19 cellular contexts compared by ENCODE assay signal in genomic region chr1:197141556-197141955, GRCh38. TPM values are rescaled to one million over a fixed set of nuclear protein-coding genes. Genes with fewer than 3 reads are reported as not detected.
DNase-seq lines count a peak whose midpoint lies in the region; ATAC-seq and TF ChIP-seq lines count a peak whose summit lies in the region.
"Had no signal": no experiment of that assay in that cellular context is flagged by ENCODE, and none has a peak within 500 bp of the region (broad histone marks: within the 10 kb centered on the region; RNA-seq: fewer than 3 reads in every experiment).

No MANE protein-coding gene starts in this region.

- TF ChIP-seq CTCF in DND-41 (IDR thresholded peaks at IDR 0.05; ENCODE audit: borderline replicate concordance, extremely low read depth, low read length, poor library complexity, severe bottlenecking) = no peak
- TF ChIP-seq CTCF in fibroblast of lung (conservative IDR thresholded peaks at IDR 0.05 in 1 of 2, IDR thresholded peaks at IDR 0.05 in 1 of 2; ENCODE audit: low read depth in 1 of 2, low read length in 2 of 2) = no peak

- H3K27ac ChIP-seq in DND-41 (ENCODE audit: low read length) (peak overlapping the region; percentile 30; the same call in 1 of the 2 replicates), fibroblast of lung (ENCODE audit: insufficient read depth, low read length) (no peak overlapping the region)
- H3K27ac ChIP-seq: dorsolateral prefrontal cortex, SJCRH30, tibial nerve had no signal

- peak overlapping the region; percentile 55 for H3K27ac Mint-ChIP-seq in T-helper 1 cell treated with Interleukin-12 subunit alpha and Interleukin-12 subunit beta and Interleukin-4 antibody, amounts not matched to agents 30 μg/mL and 1 μg/mL, for 36 hours
- H3K27ac Mint-ChIP-seq: activated T-cell treated with anti-CD3 and anti-CD28 coated beads, Interleukin-2, amount 50 U/mL, for 72 hours; stimulated activated naive B cell treated with anti-CD40 and anti-IgM and Interleukin-4, amounts not matched to agents 10 μg/mL and 1 μg/mL and 100 μg/mL, for 72 hours had no signal

- H2AFZ ChIP-seq in DND-41 (ENCODE audit: low read depth, low read length) (no peak overlapping the region), fibroblast of lung (ENCODE audit: low read length) (peak overlapping the region; percentile 81)

- H3K27me3 ChIP-seq in DND-41 (ENCODE audit: insufficient read depth, low read length, poor library complexity) (no peaks in the 10 kb centered on the region), fibroblast of lung (ENCODE audit: control insufficient read depth, insufficient read depth, low read length) (no peaks in the 10 kb centered on the region)
- H3K27me3 ChIP-seq: SJCRH30 had no signal

- H3K4me1 ChIP-seq in DND-41 (ENCODE audit: insufficient read depth, low read length) = peaks cover 59% of the 10 kb centered on the region
- peaks cover 6% of the 10 kb centered on the region for H3K4me1 ChIP-seq in fibroblast of lung (ENCODE audit: control insufficient read depth, extremely low read depth, insufficient read depth, low read length)
- H3K4me1 ChIP-seq: SJCRH30 had no signal

- DNase-seq in T-helper 1 cell (no peak), DND-41 (no peak), OCI-M1 (lab: John Stamatoyannopoulos, UW) (peak; percentile 41), fibroblast of lung (ENCODE audit: low read depth in 2 of 2) (peak in 1 of 2 donors; percentile 17), GOT3 (lab: John Stamatoyannopoulos, UW) (no peak)
- DNase-seq: activated CD4-positive, alpha-beta T cell treated with anti-CD3 and anti-CD28 coated beads, Interleukin-2, amount 50 U/mL, for 1 hour; activated T-cell treated with anti-CD3 and anti-CD28 coated beads, Interleukin-2, amount 50 U/mL, for 72 hours; dorsolateral prefrontal cortex; left ventricle myocardium superior; NCI-H187; nucleus accumbens; right cardiac atrium; SJCRH30; stimulated activated naive B cell treated with anti-CD40 and anti-IgM and Interleukin-4, amounts not matched to agents 10 μg/mL and 1 μg/mL and 100 μg/mL, for 72 hours had no signal

- peak overlapping the region; percentile 63 for H3K4me3 Mint-ChIP-seq in T-helper 1 cell treated with Interleukin-12 subunit alpha and Interleukin-12 subunit beta and Interleukin-4 antibody, amounts not matched to agents 30 μg/mL and 1 μg/mL, for 36 hours
- H3K4me3 Mint-ChIP-seq: stimulated activated naive B cell treated with anti-CD40 and anti-IgM and Interleukin-4, amounts not matched to agents 10 μg/mL and 1 μg/mL and 100 μg/mL, for 72 hours had no signal

- peak overlapping the region; percentile 9 to 48; a peak in 3 of 4 replicates for H3K4me3 ChIP-seq in DND-41 (ENCODE audit: low read depth in 1 of 2, low read length in 2 of 2)
- H3K4me3 ChIP-seq in fibroblast of lung (replicated peaks in 1 of 4; ENCODE audit: control extremely low read depth in 1 of 4, insufficient read depth in 1 of 4, low read depth in 3 of 4, low read length in 4 of 4) = no peak overlapping the region
- H3K4me3 ChIP-seq: dorsolateral prefrontal cortex, SJCRH30, tibial nerve had no signal

- no peaks in the 10 kb centered on the region for H3K9me3 Mint-ChIP-seq in T-helper 1 cell treated with Interleukin-12 subunit alpha and Interleukin-12 subunit beta and Interleukin-4 antibody, amounts not matched to agents 30 μg/mL and 1 μg/mL, for 36 hours
- H3K9me3 Mint-ChIP-seq: activated T-cell treated with anti-CD3 and anti-CD28 coated beads, Interleukin-2, amount 50 U/mL, for 72 hours; stimulated activated naive B cell treated with anti-CD40 and anti-IgM and Interleukin-4, amounts not matched to agents 10 μg/mL and 1 μg/mL and 100 μg/mL, for 72 hours had no signal

- H3K27me3 Mint-ChIP-seq in T-helper 1 cell treated with Interleukin-12 subunit alpha and Interleukin-12 subunit beta and Interleukin-4 antibody, amounts not matched to agents 30 μg/mL and 1 μg/mL, for 36 hours (ENCODE audit: low read depth) = no peaks in the 10 kb centered on the region
- H3K27me3 Mint-ChIP-seq: stimulated activated naive B cell treated with anti-CD40 and anti-IgM and Interleukin-4, amounts not matched to agents 10 μg/mL and 1 μg/mL and 100 μg/mL, for 72 hours had no signal

- H3K79me2 ChIP-seq in DND-41 (ENCODE audit: insufficient read depth, low read length) (peaks cover 94% of the 10 kb centered on the region), fibroblast of lung (ENCODE audit: control insufficient read depth, insufficient read depth, low read length) (peaks cover 75% of the 10 kb centered on the region)

- H3K4me1 Mint-ChIP-seq in T-helper 1 cell treated with Interleukin-12 subunit alpha and Interleukin-12 subunit beta and Interleukin-4 antibody, amounts not matched to agents 30 μg/mL and 1 μg/mL, for 36 hours (ENCODE audit: low read depth) = peaks cover 45% of the 10 kb centered on the region

- ATAC-seq in DND-41 (ENCODE audit: insufficient read depth, low read depth) (no peak), GM21528 (IDR thresholded peaks at IDR 0.05; ENCODE audit: low FRiP score, unreplicated experiment) (no peak), HG03432 (IDR thresholded peaks at IDR 0.05; ENCODE audit: unreplicated experiment) (no peak)
- ATAC-seq: activated T-cell treated with anti-CD3 and anti-CD28 coated beads, Interleukin-2, amount 50 U/mL, for 72 hours; esophagus mucosa; left ventricle myocardium superior; right cardiac atrium; stimulated activated naive B cell treated with anti-CD40 and anti-IgM and Interleukin-4, amounts not matched to agents 10 μg/mL and 1 μg/mL and 100 μg/mL, for 72 hours had no signal

- H4K20me1 ChIP-seq in DND-41 (ENCODE audit: insufficient read depth, low read length) (peaks cover 10% of the 10 kb centered on the region; the same call in 1 of the 2 replicates), fibroblast of lung (ENCODE audit: control insufficient read depth, extremely low read depth, insufficient read depth, low read length) (no peaks in the 10 kb centered on the region)

- H3K36me3 Mint-ChIP-seq in T-helper 1 cell treated with Interleukin-12 subunit alpha and Interleukin-12 subunit beta and Interleukin-4 antibody, amounts not matched to agents 30 μg/mL and 1 μg/mL, for 36 hours (ENCODE audit: low read depth) = peaks cover 31% of the 10 kb centered on the region
- H3K36me3 Mint-ChIP-seq: stimulated activated naive B cell treated with anti-CD40 and anti-IgM and Interleukin-4, amounts not matched to agents 10 μg/mL and 1 μg/mL and 100 μg/mL, for 72 hours had no signal

- H3K9me3 ChIP-seq in DND-41 (ENCODE audit: insufficient read depth, low read length, severe bottlenecking) (no peaks in the 10 kb centered on the region), fibroblast of lung (ENCODE audit: control insufficient read depth, insufficient read depth, low read depth, low read length) (no peaks in the 10 kb centered on the region)
- H3K9me3 ChIP-seq: SJCRH30, tibial nerve had no signal

- H3K36me3 ChIP-seq in DND-41 (ENCODE audit: insufficient read depth, low read length) (peaks cover 81% of the 10 kb centered on the region), fibroblast of lung (ENCODE audit: control insufficient read depth, insufficient read depth, low read length) (no peaks in the 10 kb centered on the region)
- H3K36me3 ChIP-seq: tibial nerve had no signal

- H3K4me2 ChIP-seq in DND-41 (ENCODE audit: insufficient read depth, low read length) = peak overlapping the region; percentile 88
- H3K4me2 ChIP-seq in fibroblast of lung (ENCODE audit: extremely low read depth, insufficient read depth, low read length) = peak overlapping the region; percentile 67

- peak overlapping the region; percentile 21; the same call in 1 of the 2 replicates for H3K9ac ChIP-seq in DND-41 (ENCODE audit: low read depth, low read length)
- H3K9ac ChIP-seq in fibroblast of lung (ENCODE audit: insufficient read depth, low read length) = no peak overlapping the region

RNA-seq across cellular contexts. Expression of gene ASPM, which starts 4.9 kb away (rescaled TPM):
- total RNA-seq in fibroblast of lung = 1.8 and 9.7 TPM in 2 replicates
- polyA plus RNA-seq in fibroblast of lung = 4.4 and 15.0 TPM in 2 replicates
- polyA plus RNA-seq in fibroblast of lung (2012) = 4.6 and 12.9 TPM in 2 replicates
- polyA minus RNA-seq in fibroblast of lung (ENCODE audit: low replicate concordance) = 0.39 and 1.7 TPM in 2 replicates

RNA-seq across cellular contexts. Expression of gene ZBTB41, which starts 59.5 kb away (rescaled TPM):
- 16.7 and 17.8 TPM in 2 replicates for total RNA-seq in fibroblast of lung
- 6.3 and 10.0 TPM in 2 replicates for polyA plus RNA-seq in fibroblast of lung
- 3.6 and 5.8 TPM in 2 replicates for polyA plus RNA-seq in fibroblast of lung (2012)
- polyA minus RNA-seq in fibroblast of lung (ENCODE audit: low replicate concordance) = 4.4 and 4.8 TPM in 2 replicates

Comparison
In these comparisons a context has a peak if more than half of its experiments do, and no peak if none do; other contexts are left out.
1. H3K4me3 ChIP-seq: peak in DND-41 (2 of 2); none in fibroblast of lung (0 of 4).